ENCODE assay signal across 12 cellular contexts in the genomic region with DNA sequence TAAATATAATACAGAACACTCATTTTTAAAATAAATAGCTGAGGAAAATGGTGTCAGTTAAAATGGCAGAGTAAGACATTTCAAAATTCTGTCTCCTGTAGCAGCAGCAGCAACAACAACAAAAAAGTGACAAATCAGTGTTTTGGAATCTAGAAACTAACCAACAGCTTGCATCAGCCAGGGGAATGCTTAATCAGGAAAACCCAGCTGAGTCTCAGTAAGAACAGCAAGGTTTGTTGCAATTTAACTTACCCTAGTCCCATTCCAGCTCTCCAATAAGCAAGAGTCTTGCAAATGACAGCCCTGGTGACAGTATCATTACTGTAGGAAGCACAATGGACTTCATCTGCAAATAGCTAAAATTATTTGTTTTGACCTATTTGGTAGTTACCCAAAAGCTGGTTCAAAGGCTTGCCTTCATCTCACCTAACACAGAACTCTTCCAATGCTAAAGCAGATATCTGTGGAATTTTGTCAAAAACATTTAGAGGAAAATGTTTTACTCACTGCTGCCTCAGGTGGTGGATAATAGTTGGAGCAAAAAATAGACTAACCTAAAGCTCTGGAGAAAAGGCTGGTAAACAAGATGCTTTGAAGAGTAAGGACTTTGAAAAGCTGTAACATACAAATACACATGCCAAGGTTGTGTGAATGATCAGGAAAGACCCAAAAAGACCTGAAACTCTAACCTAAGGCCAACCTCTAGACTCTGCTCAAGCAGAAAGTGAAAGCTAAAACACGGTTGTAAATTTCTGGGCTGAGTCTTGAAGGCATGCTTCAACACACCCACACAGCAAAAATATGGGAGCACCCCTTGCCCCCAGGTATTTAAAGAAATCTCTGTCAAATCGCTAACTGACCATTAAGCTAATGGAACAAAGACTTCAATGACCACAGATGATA. TPM values are rescaled to one million over a fixed set of nuclear protein-coding genes. Genes with fewer than 3 reads are reported as not detected.
DNase-seq lines count a peak whose midpoint lies in the region; ATAC-seq and TF ChIP-seq lines count a peak whose summit lies in the region.
"Had no signal": no experiment of that assay in that cellular context is flagged by ENCODE, and none has a peak within 500 bp of the region (broad histone marks: within the 10 kb centered on the region; RNA-seq: fewer than 3 reads in every experiment).

No MANE protein-coding gene starts in this region.

- TF ChIP-seq CTCF in A673 (conservative IDR thresholded peaks at IDR 0.05; ENCODE audit: low read depth, low read length) = peak; percentile 44; the same call in 1 of the 2 replicates
- peak; percentile 28 for TF ChIP-seq CTCF in cardiac fibroblast (IDR thresholded peaks at IDR 0.05; ENCODE audit: low read depth, low read length)

- no TSS peak for BruUV-seq in A673 (replicated peaks; lab: Mats Ljungman, UMichigan)

- H3K4me1 ChIP-seq in A673 (ENCODE audit: insufficient read depth, low read length, poor library complexity, severe bottlenecking) = no peaks in the 10 kb centered on the region
- H3K4me1 ChIP-seq: vagina had no signal

- H3K9me3 ChIP-seq in A673 (ENCODE audit: low read depth, low read length, poor library complexity, severe bottlenecking) = no peaks in the 10 kb centered on the region
- H3K9me3 ChIP-seq: vagina had no signal

- no peaks in the 10 kb centered on the region for H3K36me3 ChIP-seq in A673 (ENCODE audit: insufficient read depth, low read length, poor library complexity, severe bottlenecking)
- H3K36me3 ChIP-seq: vagina had no signal

- intact Hi-C loops in A673 (cut with micrococcal nuclease; ENCODE audit: unreplicated experiment) = no loop called here

- H3K9me3 Mint-ChIP-seq in activated CD4-positive, alpha-beta memory T cell treated with anti-CD3 and anti-CD28 coated beads, Interleukin-2, amount 10 ng/mL, durations not matched to agents 7 days and 5 days = no peaks in the 10 kb centered on the region

- H3K4me1 Mint-ChIP-seq in activated CD4-positive, alpha-beta memory T cell treated with anti-CD3 and anti-CD28 coated beads, Interleukin-2, amount 10 ng/mL, durations not matched to agents 7 days and 5 days = peaks cover 4% of the 10 kb centered on the region
- H3K4me1 Mint-ChIP-seq: activated naive CD4-positive, alpha-beta T cell treated with anti-CD3 and anti-CD28 coated beads, Interleukin-2, amount 50 U/mL, for 24 hours; nephron had no signal

- no peak overlapping the region for H3K27ac Mint-ChIP-seq in activated CD4-positive, alpha-beta memory T cell treated with anti-CD3 and anti-CD28 coated beads, Interleukin-2, amount 10 ng/mL, durations not matched to agents 7 days and 5 days
- H3K27ac Mint-ChIP-seq: activated naive CD4-positive, alpha-beta T cell treated with anti-CD3 and anti-CD28 coated beads, Interleukin-2, amount 50 U/mL, for 24 hours; nephron had no signal

- peaks cover 39% of the 10 kb centered on the region for H3K27me3 Mint-ChIP-seq in activated CD4-positive, alpha-beta memory T cell treated with anti-CD3 and anti-CD28 coated beads, Interleukin-2, amount 10 ng/mL, durations not matched to agents 7 days and 5 days

- H3K36me3 Mint-ChIP-seq in activated CD4-positive, alpha-beta memory T cell treated with anti-CD3 and anti-CD28 coated beads, Interleukin-2, amount 10 ng/mL, durations not matched to agents 7 days and 5 days (ENCODE audit: low read depth) = no peaks in the 10 kb centered on the region
- H3K36me3 Mint-ChIP-seq: activated naive CD4-positive, alpha-beta T cell treated with anti-CD3 and anti-CD28 coated beads, Interleukin-2, amount 50 U/mL, for 24 hours had no signal

- ATAC-seq in GM18909 (IDR thresholded peaks at IDR 0.05; ENCODE audit: poor library complexity, unreplicated experiment) = peak; percentile 82
- ATAC-seq in HG03196 (IDR thresholded peaks at IDR 0.05; ENCODE audit: unreplicated experiment) = peak; percentile 66

- peaks cover 44% of the 10 kb centered on the region for H3K27me3 ChIP-seq in A673 (replicated peaks; ENCODE audit: insufficient read depth, low read depth, low read length, poor library complexity)
- H3K27me3 ChIP-seq: vagina had no signal

- no peak overlapping the region for H3K27ac ChIP-seq in A673 (ENCODE audit: low read depth, low read length, poor library complexity, severe bottlenecking)
- no peak overlapping the region for H3K27ac ChIP-seq in substantia nigra (ENCODE audit: low read depth, low read length, poor library complexity, severe bottlenecking)
- H3K27ac ChIP-seq: vagina had no signal

- H3K4me3 Mint-ChIP-seq in activated CD4-positive, alpha-beta memory T cell treated with anti-CD3 and anti-CD28 coated beads, Interleukin-2, amount 10 ng/mL, durations not matched to agents 7 days and 5 days = no peak overlapping the region
- H3K4me3 Mint-ChIP-seq: activated naive CD4-positive, alpha-beta T cell treated with anti-CD3 and anti-CD28 coated beads, Interleukin-2, amount 50 U/mL, for 24 hours; nephron had no signal

- H3K4me3 ChIP-seq in A673 (ENCODE audit: low read depth, low read length, poor library complexity, severe bottlenecking) (no peak overlapping the region), cardiac fibroblast (replicated peaks in 1 of 2; ENCODE audit: low read depth in 2 of 2, low read length in 2 of 2) (no peak overlapping the region)
- H3K4me3 ChIP-seq: vagina had no signal

- DNase-seq in A673 (ENCODE audit: low spot score) (no peak), cardiac fibroblast (ENCODE audit: low read depth in 2 of 2) (peak; percentile 53 to 91), substantia nigra (lab: John Stamatoyannopoulos, UW) (no peak)
- no peak for DNase-seq in stimulated activated CD4-positive, alpha-beta T cell treated with anti-CD3 and anti-CD28 coated beads, Interleukin-4, amount 100 ng/mL, for 1 hour
- no peak for DNase-seq in activated naive CD4-positive, alpha-beta T cell (lab: John Stamatoyannopoulos, UW)
- DNase-seq in activated CD4-positive, alpha-beta memory T cell treated with anti-CD3 and anti-CD28 coated beads, Interleukin-2, amount 10 ng/mL, durations not matched to agents 7 days and 5 days = no peak
- DNase-seq: NCI-H446 treated with DMSO at 0.1 percent for 48 hours had no signal

- CTCF ChIA-PET in A673 (lab: Charles Lee) = no interaction called here
- CTCF ChIA-PET in activated CD4-positive, alpha-beta memory T cell treated with anti-CD3 and anti-CD28 coated beads, Interleukin-2, amount 10 ng/mL, durations not matched to agents 7 days and 5 days (lab: Charles Lee) = interaction anchor here (0.8 to 2.1 kb wide), 11 partner anchors 8 to 92 kb away, joined by 3 to 23 read pairs (median 4); no protein-coding TSS in a partner anchor

- POLR2A ChIA-PET in A673 (lab: Charles Lee; ENCODE audit: low non-redundant PET) = no interaction called here
- POLR2A ChIA-PET in activated CD4-positive, alpha-beta memory T cell treated with anti-CD3 and anti-CD28 coated beads, Interleukin-2, amount 10 ng/mL, durations not matched to agents 7 days and 5 days (lab: Charles Lee) = no interaction called here

RNA-seq across cellular contexts. Expression of a gene that starts 9.9 kb away (rescaled TPM):
- 0.47 and 0.79 TPM in 2 replicates for total RNA-seq in A673 (2021)
- under 1 TPM in 1 of 2 experiments, not detected in 1; 0.25 TPM for total RNA-seq in activated CD4-positive, alpha-beta memory T cell treated with anti-CD3 and anti-CD28 coated beads, Interleukin-2, amount 10 ng/mL, durations not matched to agents 7 days and 5 days

Comparison
In these comparisons a context has a peak if more than half of its experiments do, and no peak if none do; other contexts are left out.
1. DNase-seq: peak in cardiac fibroblast (2 of 2); none in A673 (single experiment), stimulated activated CD4-positive, alpha-beta T cell treated with anti-CD3 and anti-CD28 coated beads, Interleukin-4, amount 100 ng/mL, for 1 hour (single experiment), activated naive CD4-positive, alpha-beta T cell (0 of 4), substantia nigra (0 of 49) and activated CD4-positive, alpha-beta memory T cell treated with anti-CD3 and anti-CD28 coated beads, Interleukin-2, amount 10 ng/mL, durations not matched to agents 7 days and 5 days (single experiment).